In the genomic region with DNA sequence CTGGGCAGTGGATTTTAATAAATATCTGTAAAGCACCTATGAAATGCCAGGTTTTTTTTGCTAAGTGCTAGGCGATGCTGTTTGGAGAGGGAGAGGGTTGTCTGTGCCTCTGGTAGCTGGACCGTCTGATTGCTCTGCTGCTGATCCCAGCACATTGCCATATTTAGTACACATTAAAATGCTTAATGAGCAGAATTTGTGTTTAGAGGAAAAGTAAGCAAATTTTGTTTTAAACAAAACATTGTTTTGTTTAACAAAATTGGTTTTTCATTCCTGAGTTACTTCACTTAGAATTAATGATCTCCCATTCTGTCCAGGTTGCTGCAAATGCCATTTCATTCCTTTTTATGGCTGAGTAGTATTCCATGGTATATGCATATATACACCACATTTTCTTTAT, we compare ENCODE assay signal across 24 cellular contexts.
A peak's percentile ranks its signal among the peaks of the same experiment; 100 is the strongest.
DNase-seq lines count a peak whose midpoint lies in the region; ATAC-seq, FAIRE-seq and TF ChIP-seq lines count a peak whose summit lies in the region.
"Had no signal": no experiment of that assay in that cellular context is flagged by ENCODE, and none has a peak within 500 bp of the region (broad histone marks: within the 10 kb centered on the region; RNA-seq: fewer than 3 reads in every experiment).

No MANE protein-coding gene starts in this region.

- TF ChIP-seq RAD21 in HepG2 (CRISPR knock-in tag; IDR thresholded peaks at IDR 0.05), result no peak

- H2AFZ ChIP-seq in HepG2 (ENCODE audit: low read length) (no peak overlapping the region), astrocyte (ENCODE audit: low read depth, low read length) (no peak overlapping the region), mesenchymal stem cell (ENCODE audit: low read depth, low read length) (no peak overlapping the region)
- H2AFZ ChIP-seq: GM23338 had no signal

- FAIRE-seq in HepG2 (lab: Jason Lieb, UNC) (no peak), astrocyte (lab: Jason Lieb, UNC) (peak; percentile 9)
- FAIRE-seq: D721Med, GM12878, GM19239 had no signal

- no peak overlapping the region for H3K27ac Mint-ChIP-seq in astrocyte (ENCODE audit: unreplicated experiment)
- H3K27ac Mint-ChIP-seq: CD14-positive monocyte; CD4-positive, alpha-beta T cell; CD8-positive, alpha-beta memory T cell; GM23338; HFFc6 had no signal

- H3K27ac ChIP-seq in HepG2 (ENCODE audit: extremely low read length, insufficient read depth, low read length) (no peak overlapping the region), right lobe of liver (no peak overlapping the region), astrocyte (ENCODE audit: low read depth, low read length) (no peak overlapping the region), mesenchymal stem cell (ENCODE audit: low read length, poor library complexity, severe bottlenecking) (no peak overlapping the region)
- H3K27ac ChIP-seq: 22Rv1; BLaER1 treated with 17β-estradiol and CSF1 and Interleukin-3, amounts not matched to agents 10 nM and 100 nM had no signal

- ATAC-seq in HepG2 (no peak), right lobe of liver (no peak), GM18520 (IDR thresholded peaks at IDR 0.05; ENCODE audit: unreplicated experiment) (no peak)
- ATAC-seq: GM12878, GM23338 had no signal

- intact Hi-C loops in HepG2 (cut with micrococcal nuclease; ENCODE audit: unreplicated experiment), result no loop called here
- intact Hi-C loops in right lobe of liver (cut with DNase I), result no loop called here

- H2BK5ac ChIP-seq in mesenchymal stem cell (ENCODE audit: low read depth, low read length, poor library complexity, severe bottlenecking), result no peak overlapping the region

- H2BK120ac ChIP-seq in mesenchymal stem cell (ENCODE audit: low read depth, low read length), result no peak overlapping the region

- H3K4me1 Mint-ChIP-seq in astrocyte (ENCODE audit: low read depth, unreplicated experiment), result peaks cover 11% of the 10 kb centered on the region
- H3K4me1 Mint-ChIP-seq: CD14-positive monocyte, GM23338 had no signal

- no peaks in the 10 kb centered on the region for H3K27me3 Mint-ChIP-seq in astrocyte (ENCODE audit: low read depth, unreplicated experiment)
- H3K27me3 Mint-ChIP-seq: CD4-positive, alpha-beta T cell; CD8-positive, alpha-beta memory T cell had no signal

- H3K9ac ChIP-seq in HepG2 (ENCODE audit: insufficient read depth, low read depth, low read length), result no peak overlapping the region
- no peak overlapping the region for H3K9ac ChIP-seq in astrocyte (ENCODE audit: low read length)
- H3K9ac ChIP-seq in mesenchymal stem cell (ENCODE audit: low read length), result no peak overlapping the region
- H3K9ac ChIP-seq: BLaER1 treated with 17β-estradiol and CSF1 and Interleukin-3, amounts not matched to agents 10 nM and 100 nM had no signal

- H3K14ac ChIP-seq in mesenchymal stem cell (ENCODE audit: low read length in 2 of 2), result no peak overlapping the region

- TF ChIP-seq EP300 in HepG2 (IDR thresholded peaks at IDR 0.05; ENCODE audit: low read depth in 2 of 2, low read length in 2 of 2) (no peak), HepG2 (CRISPR knock-in tag; IDR thresholded peaks at IDR 0.05; ENCODE audit: borderline replicate concordance) (no peak)

- TF ChIP-seq POLR2A in HepG2 (IDR thresholded peaks at IDR 0.05; ENCODE audit: insufficient read depth in 1 of 2, low read depth in 2 of 2, low read length in 2 of 2), result no peak
- no peak for TF ChIP-seq POLR2A in right lobe of liver (IDR thresholded peaks at IDR 0.05)

- H3K36me3 ChIP-seq in HepG2 (replicated peaks in 1 of 2; ENCODE audit: control insufficient read depth in 1 of 2, insufficient read depth in 2 of 2, low read length in 2 of 2) (no peaks in the 10 kb centered on the region), right lobe of liver (no peaks in the 10 kb centered on the region), astrocyte (ENCODE audit: insufficient read depth, low read length) (peaks cover 3% of the 10 kb centered on the region), mesenchymal stem cell (ENCODE audit: control insufficient read depth in 1 of 2, insufficient read depth in 2 of 2, low read depth in 1 of 2, low read length in 2 of 2) (peaks cover 0 to 19% of the 10 kb centered on the region in 2 experiments)
- H3K36me3 ChIP-seq: BE2C; BLaER1 treated with 17β-estradiol and CSF1 and Interleukin-3, amounts not matched to agents 10 nM and 100 nM; HAP-1 had no signal

- POLR2A ChIA-PET in HepG2 (lab: Yijun Ruan, JAX), result no interaction called here

- H3K27me3 ChIP-seq in HepG2 (ENCODE audit: control insufficient read depth in 1 of 2, insufficient read depth in 2 of 2, low read length in 2 of 2) (no peaks in the 10 kb centered on the region; a peak in 1 of 5 replicates), right lobe of liver (no peaks in the 10 kb centered on the region), astrocyte (ENCODE audit: insufficient read depth, low read length) (no peaks in the 10 kb centered on the region), mesenchymal stem cell (ENCODE audit: control insufficient read depth in 1 of 2, insufficient read depth in 1 of 2, low read length in 2 of 2) (no peaks in the 10 kb centered on the region)
- H3K27me3 ChIP-seq: BE2C; BLaER1 treated with 17β-estradiol and CSF1 and Interleukin-3, amounts not matched to agents 10 nM and 100 nM had no signal

- H3K9me3 ChIP-seq in HepG2 (ENCODE audit: low read length) (no peaks in the 10 kb centered on the region), right lobe of liver (peaks cover 0 to 4% (median 0%) of the 10 kb centered on the region in 4 donors), astrocyte (ENCODE audit: insufficient read depth, low read depth, low read length) (no peaks in the 10 kb centered on the region), mesenchymal stem cell (ENCODE audit: control insufficient read depth, low read length) (no peaks in the 10 kb centered on the region)
- H3K9me3 ChIP-seq: BE2C; BLaER1 treated with 17β-estradiol and CSF1 and Interleukin-3, amounts not matched to agents 10 nM and 100 nM; HAP-1 had no signal

- DNase-seq in HepG2 (ENCODE audit: low spot score) (no peak), right lobe of liver (no peak), astrocyte (ENCODE audit: low read depth) (no peak), mesenchymal stem cell (no peak), NCI-H526 (lab: John Stamatoyannopoulos, UW) (no peak)
- DNase-seq: ACHN; AML-193; BE2C; CD4-positive, alpha-beta T cell; CD8-positive, alpha-beta memory T cell; DMS 273 treated with DMSO at 0.1 percent for 48 hours; DMS79; EL; GDM1; HFFc6 had no signal

- H4K20me1 ChIP-seq in HepG2 (ENCODE audit: insufficient read depth, low read length), result no peaks in the 10 kb centered on the region
- H4K20me1 ChIP-seq in astrocyte (ENCODE audit: insufficient read depth, low read length), result peaks cover 43% of the 10 kb centered on the region
- H4K20me1 ChIP-seq: BLaER1 treated with 17β-estradiol and CSF1 and Interleukin-3, amounts not matched to agents 10 nM and 100 nM had no signal

- no peak overlapping the region for H4K8ac ChIP-seq in mesenchymal stem cell (ENCODE audit: low read length)

- no TSS peak for BruUV-seq in HepG2 (replicated peaks; lab: Mats Ljungman, UMichigan)

- TF ChIP-seq CTCF in HepG2 (CRISPR knock-in tag; IDR thresholded peaks at IDR 0.05) (no peak), right lobe of liver (IDR thresholded peaks at IDR 0.05) (no peak), astrocyte (IDR thresholded peaks at IDR 0.05; ENCODE audit: insufficient read depth, low read depth, low read length) (no peak)

- H2BK15ac ChIP-seq in mesenchymal stem cell (ENCODE audit: low read depth, poor library complexity, severe bottlenecking), result no peak overlapping the region

- H3K4me3 ChIP-seq in HepG2 (replicated peaks in 1 of 3; ENCODE audit: insufficient read depth in 1 of 3, low read depth in 2 of 3, low read length in 3 of 3) (no peak overlapping the region), right lobe of liver (no peak overlapping the region), astrocyte (ENCODE audit: insufficient read depth, low read depth, low read length) (no peak overlapping the region), mesenchymal stem cell (ENCODE audit: insufficient read depth in 1 of 2, low read depth in 1 of 2, low read length in 2 of 2) (no peak overlapping the region)
- H3K4me3 ChIP-seq: BLaER1 treated with 17β-estradiol and CSF1 and Interleukin-3, amounts not matched to agents 10 nM and 100 nM; GM12878; GM23338; HAP-1 had no signal

- H3K18ac ChIP-seq in mesenchymal stem cell (ENCODE audit: low read depth in 1 of 2, low read length in 2 of 2), result no peak overlapping the region

- WGBS in HepG2 (ENCODE audit: low lambda C conversion rate), result 97% methylated on average over 2 of the region's 2 CpGs
- WGBS in right lobe of liver (ENCODE audit: insufficient coverage, low coverage, low lambda C conversion rate, missing lambda C conversion rate), result 78% methylated on average over 2 of the region's 2 CpGs
- 100% methylated on average over 1 of the region's 2 CpGs for WGBS in mesenchymal stem cell

- peaks cover 15% of the 10 kb centered on the region for H3K36me3 Mint-ChIP-seq in astrocyte (ENCODE audit: low read depth, unreplicated experiment)
- H3K36me3 Mint-ChIP-seq: CD14-positive monocyte had no signal

- H3K4me1 ChIP-seq in HepG2 (ENCODE audit: insufficient read depth, low read length) (no peaks in the 10 kb centered on the region), right lobe of liver (no peaks in the 10 kb centered on the region), astrocyte (ENCODE audit: insufficient read depth, low read length) (peaks cover 4% of the 10 kb centered on the region), mesenchymal stem cell (ENCODE audit: control insufficient read depth, insufficient read depth, low read depth, low read length) (peaks cover 1% of the 10 kb centered on the region)
- H3K4me1 ChIP-seq: BE2C; BLaER1 treated with 17β-estradiol and CSF1 and Interleukin-3, amounts not matched to agents 10 nM and 100 nM had no signal

- H3K9me3 Mint-ChIP-seq in astrocyte (ENCODE audit: unreplicated experiment), result peaks cover 3% of the 10 kb centered on the region
- H3K9me3 Mint-ChIP-seq: CD4-positive, alpha-beta T cell; GM23338; HFFc6 had no signal

- peaks cover 10% of the 10 kb centered on the region for H3K79me1 ChIP-seq in mesenchymal stem cell (replicated peaks; ENCODE audit: low read length, poor library complexity, severe bottlenecking)

- no peaks in the 10 kb centered on the region for H3K79me2 ChIP-seq in HepG2 (ENCODE audit: insufficient read depth, low read length)
- peaks cover 81% of the 10 kb centered on the region for H3K79me2 ChIP-seq in astrocyte (ENCODE audit: insufficient read depth, low read length)

- no peak overlapping the region for H2BK12ac ChIP-seq in mesenchymal stem cell (ENCODE audit: low read length in 2 of 2)

- no peak overlapping the region for H3K23ac ChIP-seq in mesenchymal stem cell (ENCODE audit: low read length in 2 of 2)

- H4K91ac ChIP-seq in mesenchymal stem cell (ENCODE audit: low read length), result no peak overlapping the region

- in situ Hi-C loops in HepG2 (cut with HindIII; ENCODE audit: extremely low pct_ligation_motif_present, low pct_unique_long_range_greater_than_20kb), result no loop called here

- CTCF ChIA-PET in HepG2 (lab: Yijun Ruan, JAX; ENCODE audit: low intra/inter-chr PET ratio, low total read pairs), result no interaction called here

- H2AK5ac ChIP-seq in mesenchymal stem cell (ENCODE audit: low read length, severe bottlenecking), result no peak overlapping the region

- no peak overlapping the region for H3K4ac ChIP-seq in mesenchymal stem cell (ENCODE audit: low read depth in 1 of 2, low read length in 2 of 2)

- H3K4me2 ChIP-seq in HepG2 (ENCODE audit: low read depth, low read length) (no peak overlapping the region), astrocyte (ENCODE audit: low read length) (no peak overlapping the region), mesenchymal stem cell (ENCODE audit: low read length, poor library complexity, severe bottlenecking) (peak overlapping the region; percentile 4)
- H3K4me2 ChIP-seq: BLaER1 treated with 17β-estradiol and CSF1 and Interleukin-3, amounts not matched to agents 10 nM and 100 nM; GM23338 had no signal

- H3K4me3 Mint-ChIP-seq in astrocyte (ENCODE audit: unreplicated experiment), result no peak overlapping the region
- H3K4me3 Mint-ChIP-seq: CD14-positive monocyte; CD4-positive, alpha-beta T cell; CD8-positive, alpha-beta memory T cell; GM23338; HFFc6 had no signal
